Comparison of ENCODE assay signal across 8 cellular contexts in genomic region chr12:107760817-107761501, GRCh38. TPM values are rescaled to one million over a fixed set of nuclear protein-coding genes. Genes with fewer than 3 reads are reported as not detected.
DNase-seq lines count a peak whose midpoint lies in the region; ATAC-seq and TF ChIP-seq lines count a peak whose summit lies in the region.

Gene PRDM4 (minus strand): TSS chr12:107761137. CDS start chr12:107760515, 622 bp downstream.

- no peak for TF ChIP-seq EP300 in ovary (IDR thresholded peaks at IDR 0.05)

- intact Hi-C loops in head of caudate nucleus (cut with DNase I), result loop anchor here (2.0 to 10.0 kb wide), 2 partner anchors 76 to 124 kb away; partner anchors contain the start of gene PWP1
- intact Hi-C loops in ovary (cut with DNase I), result loop anchor here in 1 of 4 donors (10.0 kb wide), 1 partner anchor 754 kb away; the partner anchor contains the start of gene FICD
- intact Hi-C loops in thyroid gland (cut with DNase I), result loop anchor here (5.0 kb wide), 1 partner anchor 74 kb away; the partner anchor contains the start of gene PWP1

- peak; percentile 96 for DNase-seq in GM12865 (ENCODE audit: low read depth)
- peak; percentile 94 for DNase-seq in NCI-H1105 (lab: John Stamatoyannopoulos, UW)
- DNase-seq in SKM-1 treated with dmso at 0.1 percent for 144 hours (lab: John Stamatoyannopoulos, UW; ENCODE audit: unreplicated experiment), result peak; percentile 61
- peak; percentile 96 for DNase-seq in activated naive CD8-positive, alpha-beta T cell treated with anti-CD3 and anti-CD28 coated beads for 36 hours
- peak; percentile 84 to 97 (median 93) for DNase-seq in head of caudate nucleus
- DNase-seq in ovary, result peak; percentile 92 to 95 (median 94)
- peak; percentile 94 to 95 for DNase-seq in thyroid gland

- peak within 1 kb of the TSS; percentile 89 for H3K4me3 Mint-ChIP-seq in activated naive CD8-positive, alpha-beta T cell treated with anti-CD3 and anti-CD28 coated beads for 36 hours

- H3K4me3 ChIP-seq in GM12865 (ENCODE audit: low read depth, low read length) (peak within 1 kb of the TSS; percentile 75), ovary (peak within 1 kb of the TSS; percentile 79), thyroid gland (replicated peaks in 1 of 3) (peak within 1 kb of the TSS; percentile 67 to 81 (median 71))

- TF ChIP-seq POLR2A in ovary (IDR thresholded peaks at IDR 0.05) (peak; percentile 67), thyroid gland (IDR thresholded peaks at IDR 0.05) (peak; percentile 68 to 93)

- peak; percentile 70 for TF ChIP-seq CTCF in GM12865 (IDR thresholded peaks at IDR 0.05; ENCODE audit: insufficient read depth, low read depth, low read length, missing control alignments)
- peak in 1 of 3 donors; percentile 38 for TF ChIP-seq CTCF in ovary (IDR thresholded peaks at IDR 0.05)
- TF ChIP-seq CTCF in thyroid gland (IDR thresholded peaks at IDR 0.05), result peak in 4 of 6 experiments; percentile 28 to 87 (median 48)

- H3K27ac ChIP-seq in ovary (no peak within 1 kb of the TSS), thyroid gland (peak within 1 kb of the TSS in 2 of 3 donors; percentile 51 to 67)

- H3K4me1 Mint-ChIP-seq in activated naive CD8-positive, alpha-beta T cell treated with anti-CD3 and anti-CD28 coated beads for 36 hours, result peaks cover 19% of the 10 kb centered on the region

- H3K27ac Mint-ChIP-seq in activated naive CD8-positive, alpha-beta T cell treated with anti-CD3 and anti-CD28 coated beads for 36 hours, result peak within 1 kb of the TSS; percentile 82

- H3K36me3 Mint-ChIP-seq in activated naive CD8-positive, alpha-beta T cell treated with anti-CD3 and anti-CD28 coated beads for 36 hours, result peaks cover 8% of the 10 kb centered on the region

- WGBS in ovary, 3 donors, result 1% methylated on average over 39 to 83 of the region's 83 CpGs
- 0 to 1% methylated on average over 10 to 34 of the region's 83 CpGs for WGBS in thyroid gland, 2 donors

- peaks cover 5% of the 10 kb centered on the region for H3K4me1 ChIP-seq in ovary (ENCODE audit: insufficient read depth)
- H3K4me1 ChIP-seq in thyroid gland, result peaks cover 19% of the 10 kb centered on the region in 2 donors

- H3K9me3 ChIP-seq in ovary (no peaks in the 10 kb centered on the region), thyroid gland (no peaks in the 10 kb centered on the region)

- H3K9me3 Mint-ChIP-seq in activated naive CD8-positive, alpha-beta T cell treated with anti-CD3 and anti-CD28 coated beads for 36 hours, result peaks cover 2% of the 10 kb centered on the region

- no peaks in the 10 kb centered on the region for H3K27me3 ChIP-seq in ovary
- H3K27me3 ChIP-seq in thyroid gland, result no peaks in the 10 kb centered on the region

- peak; percentile 95 for ATAC-seq in HG02642 (IDR thresholded peaks at IDR 0.05; ENCODE audit: poor library complexity, unreplicated experiment)

- no peaks in the 10 kb centered on the region for H3K27me3 Mint-ChIP-seq in activated naive CD8-positive, alpha-beta T cell treated with anti-CD3 and anti-CD28 coated beads for 36 hours

- H3K36me3 ChIP-seq in ovary (no peaks in the 10 kb centered on the region), thyroid gland (peaks cover 4 to 7% of the 10 kb centered on the region in 2 donors)

RNA-seq across cellular contexts. Expression of gene PRDM4, which starts in this region (rescaled TPM):
- 10 to 100 TPM; 20.3 to 21.4 TPM for total RNA-seq in activated naive CD8-positive, alpha-beta T cell treated with anti-CD3 and anti-CD28 coated beads for 36 hours
- total RNA-seq in ovary, result 10 to 100 TPM; 14.4 to 30.3 (median 26.4) TPM
- polyA plus RNA-seq in ovary, result 10 to 100 TPM; 15.2 to 25.0 TPM
- 10 to 100 TPM; 23.7 to 38.7 (median 25.1) TPM for total RNA-seq in thyroid gland

Comparison
In these comparisons a context has a peak if more than half of its experiments do, and no peak if none do; other contexts are left out.
1. H3K27ac ChIP-seq: peak in thyroid gland (2 of 3); none in ovary (0 of 2).
2. Peak in every context shown above with its lines, with median percentiles within 50 percentile points of each other: DNase-seq and H3K4me3 ChIP-seq.